In the genomic region with DNA sequence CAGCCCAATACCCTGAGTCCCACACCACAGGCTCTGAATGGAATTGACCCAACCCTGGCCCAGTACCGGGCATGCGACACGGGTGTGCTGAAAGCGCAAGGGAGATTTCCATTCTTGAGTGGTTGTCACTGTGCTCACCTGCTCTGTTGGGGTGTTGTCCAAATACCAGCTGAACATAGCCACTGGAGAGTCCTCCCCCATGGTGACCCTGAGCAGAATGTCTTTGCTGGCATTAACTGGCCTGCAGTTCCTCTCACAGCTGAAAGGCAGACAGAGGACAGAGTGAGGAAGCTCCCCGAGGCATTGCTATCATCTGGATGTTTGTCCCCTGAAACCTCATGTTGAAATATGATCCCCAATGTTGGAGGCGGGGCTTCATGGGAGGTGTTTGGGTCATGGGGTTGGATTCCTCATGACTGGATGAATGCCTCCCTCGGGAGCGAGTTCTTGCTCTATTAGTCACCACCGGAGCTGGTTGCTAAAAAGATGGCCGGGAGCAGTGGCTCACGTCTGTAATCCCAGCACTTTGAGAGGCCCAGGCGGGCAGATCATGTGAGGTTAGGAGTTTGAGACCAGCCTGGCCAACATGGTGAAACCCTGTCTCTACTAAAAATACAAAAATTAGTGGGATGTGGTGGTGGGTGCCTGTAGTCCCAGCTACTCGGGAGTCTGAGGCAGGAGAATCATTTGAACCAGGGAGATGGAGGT, we compare ENCODE assay signal across 8 cellular contexts. TPM values are rescaled to one million over a fixed set of nuclear protein-coding genes. Genes with fewer than 3 reads are reported as not detected.
DNase-seq lines count a peak whose midpoint lies in the region; ATAC-seq and TF ChIP-seq lines count a peak whose summit lies in the region.

No MANE protein-coding gene starts in this region.

- H3K27ac ChIP-seq in esophagus (ENCODE audit: low read depth in 2 of 2, low read length in 1 of 2) (peak overlapping the region; percentile 50 to 62), mucosa of rectum (ENCODE audit: low read depth in 2 of 2, low read length in 2 of 2) (peak overlapping the region; percentile 41 to 52)

- no peaks in the 10 kb centered on the region for H3K4me1 Mint-ChIP-seq in CD14-positive monocyte
- no peaks in the 10 kb centered on the region for H3K4me1 Mint-ChIP-seq in activated CD8-positive, alpha-beta T cell treated with anti-CD3 and anti-CD28 coated beads for 36 hours (ENCODE audit: low read depth)

- DNase-seq in G401 (ENCODE audit: low spot score) (peak; percentile 68), NCI-H526 treated with DMSO at 0.1 percent for 48 hours (lab: John Stamatoyannopoulos, UW) (peak; percentile 19), CD14-positive monocyte (ENCODE audit: low spot score) (no peak), GM10248 (ENCODE audit: extremely low spot score) (no peak)
- DNase-seq in activated CD8-positive, alpha-beta T cell treated with anti-CD3 and anti-CD28 coated beads for 36 hours = no peak

- TF ChIP-seq CTCF in CD14-positive monocyte (IDR thresholded peaks at IDR 0.05) (no peak), GM10248 (IDR thresholded peaks at IDR 0.05; ENCODE audit: control extremely low read depth, extremely low read depth, low read depth, missing control alignments) (no peak)
- TF ChIP-seq CTCF in activated CD8-positive, alpha-beta T cell treated with anti-CD3 and anti-CD28 coated beads for 36 hours (IDR thresholded peaks at IDR 0.05) = no peak

- no peaks in the 10 kb centered on the region for H3K9me3 ChIP-seq in esophagus (ENCODE audit: control insufficient read depth in 2 of 2, insufficient read depth in 1 of 2, low read depth in 1 of 2, low read length in 1 of 2)
- H3K9me3 ChIP-seq in mucosa of rectum (ENCODE audit: control insufficient read depth in 2 of 2, low read length in 2 of 2) = no peaks in the 10 kb centered on the region

- H3K36me3 Mint-ChIP-seq in CD14-positive monocyte = no peaks in the 10 kb centered on the region
- no peaks in the 10 kb centered on the region for H3K36me3 Mint-ChIP-seq in activated CD8-positive, alpha-beta T cell treated with anti-CD3 and anti-CD28 coated beads for 36 hours (ENCODE audit: low read depth)

- H3K4me3 ChIP-seq in esophagus (ENCODE audit: low read depth in 1 of 2, low read length in 2 of 2) (no peak overlapping the region), mucosa of rectum (ENCODE audit: low read length in 2 of 2) (peak overlapping the region in 1 of 2 donors; percentile 40)

- POLR2A ChIA-PET in GM10248 (lab: Yijun Ruan, JAX) = no interaction called here
- POLR2A ChIA-PET in activated CD8-positive, alpha-beta T cell treated with anti-CD3 and anti-CD28 coated beads for 36 hours (lab: Charles Lee) = no interaction called here

- peaks cover 0 to 2% (median 0%) of the 10 kb centered on the region in 7 donors for H3K9me3 Mint-ChIP-seq in CD14-positive monocyte
- H3K9me3 Mint-ChIP-seq in activated CD8-positive, alpha-beta T cell treated with anti-CD3 and anti-CD28 coated beads for 36 hours = no peaks in the 10 kb centered on the region

- 20 to 24% methylated on average over 13 of the region's 13 CpGs for WGBS in esophagus, 2 donors

- H3K27ac Mint-ChIP-seq in CD14-positive monocyte = no peak overlapping the region
- H3K27ac Mint-ChIP-seq in activated CD8-positive, alpha-beta T cell treated with anti-CD3 and anti-CD28 coated beads for 36 hours = no peak overlapping the region

- H3K36me3 ChIP-seq in esophagus (ENCODE audit: control insufficient read depth in 2 of 2, insufficient read depth in 2 of 2, low read length in 1 of 2) = no peaks in the 10 kb centered on the region
- no peaks in the 10 kb centered on the region for H3K36me3 ChIP-seq in mucosa of rectum (ENCODE audit: control insufficient read depth in 2 of 2, insufficient read depth in 2 of 2, low read length in 2 of 2)

- H3K27me3 ChIP-seq in esophagus (ENCODE audit: control insufficient read depth in 1 of 2, insufficient read depth in 2 of 2, low read length in 2 of 2) = no peaks in the 10 kb centered on the region
- peaks cover 0 to 3% of the 10 kb centered on the region in 2 donors for H3K27me3 ChIP-seq in mucosa of rectum (ENCODE audit: control insufficient read depth in 2 of 2, insufficient read depth in 2 of 2, low read length in 2 of 2)

- no peak overlapping the region for H3K4me3 Mint-ChIP-seq in CD14-positive monocyte
- no peak overlapping the region for H3K4me3 Mint-ChIP-seq in activated CD8-positive, alpha-beta T cell treated with anti-CD3 and anti-CD28 coated beads for 36 hours

- CTCF ChIA-PET in GM10248 (lab: Yijun Ruan, JAX) = no interaction called here
- CTCF ChIA-PET in activated CD8-positive, alpha-beta T cell treated with anti-CD3 and anti-CD28 coated beads for 36 hours (lab: Charles Lee) = no interaction called here

- H3K27me3 Mint-ChIP-seq in CD14-positive monocyte (ENCODE audit: low read depth in 3 of 3) = peaks cover 5 to 21% (median 10%) of the 10 kb centered on the region in 3 donors
- peaks cover 2% of the 10 kb centered on the region for H3K27me3 Mint-ChIP-seq in activated CD8-positive, alpha-beta T cell treated with anti-CD3 and anti-CD28 coated beads for 36 hours

- no peak for ATAC-seq in HG03095 (IDR thresholded peaks at IDR 0.05; ENCODE audit: unreplicated experiment)
- no peak for ATAC-seq in activated CD8-positive, alpha-beta T cell treated with anti-CD3 and anti-CD28 coated beads for 36 hours

- intact Hi-C loops in CD14-positive monocyte (cut with micrococcal nuclease) = no loop called here
- intact Hi-C loops in activated CD8-positive, alpha-beta T cell treated with anti-CD3 and anti-CD28 coated beads for 36 hours (cut with micrococcal nuclease) = no loop called here

- no peak overlapping the region for H3K9ac ChIP-seq in mucosa of rectum (ENCODE audit: low read depth in 1 of 2, low read length in 2 of 2)

- in situ Hi-C loops in G401 (cut with HindIII; ENCODE audit: low sequenced_read_pairs) = no loop called here

- peaks cover 0 to 2% of the 10 kb centered on the region in 2 donors for H3K4me1 ChIP-seq in esophagus (ENCODE audit: control insufficient read depth in 2 of 2, insufficient read depth in 2 of 2, low read length in 1 of 2)
- no peaks in the 10 kb centered on the region for H3K4me1 ChIP-seq in mucosa of rectum (ENCODE audit: control insufficient read depth in 2 of 2, insufficient read depth in 2 of 2, low read length in 2 of 2)

RNA-seq across cellular contexts. Expression of gene BCO1, which starts 57.3 kb away (rescaled TPM):
- not detected in 2 replicates for total RNA-seq in G401 (2014; rRNA removed; shearing (Covaris generic))
- polyA plus RNA-seq in esophagus (under 1 TPM; 0.16 to 0.41 TPM), CD14-positive monocyte (not detected)
- not detected for total RNA-seq in activated CD8-positive, alpha-beta T cell treated with anti-CD3 and anti-CD28 coated beads for 36 hours

Comparison
In these comparisons a context has a peak if more than half of its experiments do, and no peak if none do; other contexts are left out.
1. DNase-seq: peak in G401 (single experiment) and NCI-H526 treated with DMSO at 0.1 percent for 48 hours (single experiment); none in CD14-positive monocyte (single experiment), GM10248 (single experiment) and activated CD8-positive, alpha-beta T cell treated with anti-CD3 and anti-CD28 coated beads for 36 hours (single experiment).